Comparison of ENCODE assay signal across 1 cellular context in the genomic region with DNA sequence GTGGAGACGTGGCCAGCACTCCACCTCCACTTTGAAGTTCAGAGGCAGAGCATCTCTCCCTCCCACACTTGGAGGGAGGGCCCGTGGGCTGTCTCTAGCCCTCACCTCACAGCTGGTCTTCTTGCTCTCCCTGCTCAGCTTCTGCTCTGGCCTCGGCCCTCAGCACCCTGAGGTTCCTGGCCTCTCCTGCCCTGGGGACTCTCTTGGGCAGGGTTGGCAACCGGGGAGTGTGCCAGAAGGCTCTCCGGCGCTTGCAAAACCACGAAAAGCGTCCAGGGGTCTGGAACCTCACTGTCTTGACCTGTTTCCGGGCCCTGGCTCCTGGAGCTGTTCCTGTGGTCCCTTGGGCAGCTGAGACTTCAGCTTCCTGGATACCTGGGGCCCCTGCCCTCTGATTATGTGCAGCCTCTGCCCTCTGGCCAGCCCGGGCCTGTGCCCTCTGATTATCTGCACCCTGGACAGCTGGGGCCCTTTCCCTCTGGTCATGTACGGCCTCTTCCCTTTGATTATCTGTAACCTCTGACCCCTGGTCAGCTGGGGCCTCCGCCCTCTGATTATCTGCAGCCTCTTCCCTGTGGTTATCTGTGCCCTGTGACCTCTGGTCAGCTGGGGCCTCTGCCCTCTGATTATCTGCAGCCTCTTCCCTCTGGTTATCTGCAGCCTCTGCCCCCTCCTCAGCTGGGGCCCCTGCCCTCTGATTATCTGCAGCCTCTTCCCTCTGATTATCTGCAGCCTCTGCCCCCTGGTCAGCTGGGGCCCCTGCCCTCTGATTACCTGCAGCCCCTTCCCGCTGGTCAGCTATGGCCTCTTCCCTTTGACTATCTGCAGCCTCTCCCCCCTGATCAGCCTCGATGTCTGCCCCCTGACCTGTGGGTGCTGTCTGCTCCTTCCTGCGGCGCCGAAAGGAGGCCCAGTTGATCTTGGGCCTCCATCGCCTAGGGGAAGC.
TF ChIP-seq lines count a peak whose summit lies in the region.

No MANE protein-coding gene starts in this region.

TF ChIP-seq in neural cell, 6 proteins besides CTCF, POLR2A, EP300 and RAD21 (continued from another document):
- TF ChIP-seq, protein P1, sequence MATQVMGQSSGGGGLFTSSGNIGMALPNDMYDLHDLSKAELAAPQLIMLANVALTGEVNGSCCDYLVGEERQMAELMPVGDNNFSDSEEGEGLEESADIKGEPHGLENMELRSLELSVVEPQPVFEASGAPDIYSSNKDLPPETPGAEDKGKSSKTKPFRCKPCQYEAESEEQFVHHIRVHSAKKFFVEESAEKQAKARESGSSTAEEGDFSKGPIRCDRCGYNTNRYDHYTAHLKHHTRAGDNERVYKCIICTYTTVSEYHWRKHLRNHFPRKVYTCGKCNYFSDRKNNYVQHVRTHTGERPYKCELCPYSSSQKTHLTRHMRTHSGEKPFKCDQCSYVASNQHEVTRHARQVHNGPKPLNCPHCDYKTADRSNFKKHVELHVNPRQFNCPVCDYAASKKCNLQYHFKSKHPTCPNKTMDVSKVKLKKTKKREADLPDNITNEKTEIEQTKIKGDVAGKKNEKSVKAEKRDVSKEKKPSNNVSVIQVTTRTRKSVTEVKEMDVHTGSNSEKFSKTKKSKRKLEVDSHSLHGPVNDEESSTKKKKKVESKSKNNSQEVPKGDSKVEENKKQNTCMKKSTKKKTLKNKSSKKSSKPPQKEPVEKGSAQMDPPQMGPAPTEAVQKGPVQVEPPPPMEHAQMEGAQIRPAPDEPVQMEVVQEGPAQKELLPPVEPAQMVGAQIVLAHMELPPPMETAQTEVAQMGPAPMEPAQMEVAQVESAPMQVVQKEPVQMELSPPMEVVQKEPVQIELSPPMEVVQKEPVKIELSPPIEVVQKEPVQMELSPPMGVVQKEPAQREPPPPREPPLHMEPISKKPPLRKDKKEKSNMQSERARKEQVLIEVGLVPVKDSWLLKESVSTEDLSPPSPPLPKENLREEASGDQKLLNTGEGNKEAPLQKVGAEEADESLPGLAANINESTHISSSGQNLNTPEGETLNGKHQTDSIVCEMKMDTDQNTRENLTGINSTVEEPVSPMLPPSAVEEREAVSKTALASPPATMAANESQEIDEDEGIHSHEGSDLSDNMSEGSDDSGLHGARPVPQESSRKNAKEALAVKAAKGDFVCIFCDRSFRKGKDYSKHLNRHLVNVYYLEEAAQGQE (IDR thresholded peaks at IDR 0.05; ENCODE audit: borderline replicate concordance) = no peak
- TF ChIP-seq SMC3 (conservative IDR thresholded peaks at IDR 0.05; ENCODE audit: poor library complexity) (no peak), POLR2AphosphoS5 (IDR thresholded peaks at IDR 0.05) (no peak), MXI1 (conservative IDR thresholded peaks at IDR 0.05; ENCODE audit: poor library complexity, severe bottlenecking) (no peak)
